Comparison of ENCODE assay signal across 1 cellular context in the genomic region with DNA sequence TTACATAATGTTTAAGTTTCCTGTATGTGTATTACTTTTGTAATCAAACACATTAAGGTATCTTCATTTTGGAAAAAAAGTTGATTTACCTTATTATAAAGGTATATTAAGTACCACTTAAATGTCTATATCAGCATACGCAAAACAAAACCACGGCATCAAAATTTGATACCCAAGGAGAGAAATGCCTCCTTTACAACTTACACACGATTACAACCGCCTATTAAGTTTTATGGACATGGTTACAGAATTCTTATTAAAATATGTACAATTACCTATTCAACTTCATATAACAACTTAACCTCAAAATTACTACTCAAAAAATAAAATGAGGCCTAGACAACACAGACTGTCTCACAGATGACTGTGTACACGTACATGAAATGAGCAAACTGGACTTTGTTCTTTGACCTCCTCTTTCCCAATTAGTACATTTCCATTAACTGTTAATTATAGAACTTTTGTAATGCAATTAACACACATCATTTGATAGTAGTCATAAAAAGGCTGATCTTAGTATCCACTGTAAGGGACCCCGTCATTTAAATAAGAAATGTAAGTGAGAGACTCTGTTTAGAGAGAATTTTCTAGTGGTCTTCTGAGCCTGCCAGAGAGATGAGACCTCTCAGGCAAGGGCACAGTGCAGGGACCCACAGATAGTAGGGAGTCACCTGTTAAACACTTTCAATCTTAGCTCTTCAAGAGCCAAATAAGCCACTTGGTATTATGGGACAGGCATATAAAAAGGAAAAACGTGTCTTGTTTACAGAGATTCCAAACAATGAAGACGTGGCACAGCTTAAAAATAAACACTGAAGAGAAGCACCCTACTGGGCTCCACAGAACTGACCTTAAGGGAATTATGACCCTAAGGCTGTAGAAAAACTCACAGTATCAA.
TF ChIP-seq lines count a peak whose summit lies in the region.

No MANE protein-coding gene starts in this region.

TF ChIP-seq in liver, 16 proteins besides CTCF, POLR2A, EP300 and RAD21 (continued from another document):
- TF ChIP-seq, protein P1, sequence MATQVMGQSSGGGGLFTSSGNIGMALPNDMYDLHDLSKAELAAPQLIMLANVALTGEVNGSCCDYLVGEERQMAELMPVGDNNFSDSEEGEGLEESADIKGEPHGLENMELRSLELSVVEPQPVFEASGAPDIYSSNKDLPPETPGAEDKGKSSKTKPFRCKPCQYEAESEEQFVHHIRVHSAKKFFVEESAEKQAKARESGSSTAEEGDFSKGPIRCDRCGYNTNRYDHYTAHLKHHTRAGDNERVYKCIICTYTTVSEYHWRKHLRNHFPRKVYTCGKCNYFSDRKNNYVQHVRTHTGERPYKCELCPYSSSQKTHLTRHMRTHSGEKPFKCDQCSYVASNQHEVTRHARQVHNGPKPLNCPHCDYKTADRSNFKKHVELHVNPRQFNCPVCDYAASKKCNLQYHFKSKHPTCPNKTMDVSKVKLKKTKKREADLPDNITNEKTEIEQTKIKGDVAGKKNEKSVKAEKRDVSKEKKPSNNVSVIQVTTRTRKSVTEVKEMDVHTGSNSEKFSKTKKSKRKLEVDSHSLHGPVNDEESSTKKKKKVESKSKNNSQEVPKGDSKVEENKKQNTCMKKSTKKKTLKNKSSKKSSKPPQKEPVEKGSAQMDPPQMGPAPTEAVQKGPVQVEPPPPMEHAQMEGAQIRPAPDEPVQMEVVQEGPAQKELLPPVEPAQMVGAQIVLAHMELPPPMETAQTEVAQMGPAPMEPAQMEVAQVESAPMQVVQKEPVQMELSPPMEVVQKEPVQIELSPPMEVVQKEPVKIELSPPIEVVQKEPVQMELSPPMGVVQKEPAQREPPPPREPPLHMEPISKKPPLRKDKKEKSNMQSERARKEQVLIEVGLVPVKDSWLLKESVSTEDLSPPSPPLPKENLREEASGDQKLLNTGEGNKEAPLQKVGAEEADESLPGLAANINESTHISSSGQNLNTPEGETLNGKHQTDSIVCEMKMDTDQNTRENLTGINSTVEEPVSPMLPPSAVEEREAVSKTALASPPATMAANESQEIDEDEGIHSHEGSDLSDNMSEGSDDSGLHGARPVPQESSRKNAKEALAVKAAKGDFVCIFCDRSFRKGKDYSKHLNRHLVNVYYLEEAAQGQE (IDR thresholded peaks at IDR 0.05): no peak
- TF ChIP-seq FOXA1 (IDR thresholded peaks at IDR 0.05) (no peak), HNF4G (IDR thresholded peaks at IDR 0.05) (peak; percentile 71), GABPA (IDR thresholded peaks at IDR 0.05 in 1 of 2, conservative IDR thresholded peaks at IDR 0.05 in 1 of 2) (no peak)
- TF ChIP-seq, protein P2, sequence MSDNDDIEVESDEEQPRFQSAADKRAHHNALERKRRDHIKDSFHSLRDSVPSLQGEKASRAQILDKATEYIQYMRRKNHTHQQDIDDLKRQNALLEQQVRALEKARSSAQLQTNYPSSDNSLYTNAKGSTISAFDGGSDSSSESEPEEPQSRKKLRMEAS (IDR thresholded peaks at IDR 0.05): no peak
